In the genomic region with DNA sequence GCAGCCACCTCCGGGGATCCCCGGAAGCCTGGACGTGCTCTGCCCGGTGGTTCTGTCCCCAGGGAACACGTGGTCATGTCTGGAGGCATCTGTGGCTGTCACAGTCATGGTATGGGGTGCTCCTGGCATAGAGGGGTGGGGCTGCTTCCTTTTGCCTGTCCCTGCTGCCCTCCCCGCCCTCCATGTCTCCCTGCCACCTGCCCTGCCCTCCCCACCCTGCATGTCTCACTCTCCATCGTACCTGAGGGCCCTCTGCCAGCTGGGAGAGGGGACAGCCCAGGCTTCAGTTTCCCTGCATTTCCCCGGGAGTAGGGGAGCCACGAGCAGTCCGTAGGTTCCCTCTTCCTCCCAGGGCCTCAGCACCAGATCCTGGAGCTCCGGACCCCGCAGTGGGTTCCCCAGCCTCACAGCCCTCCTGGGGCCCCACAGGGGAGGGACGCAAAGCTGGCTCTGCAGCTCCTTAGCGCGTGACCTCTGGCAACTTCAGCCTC, we compare ENCODE assay signal across 16 cellular contexts.
DNase-seq lines count a peak whose midpoint lies in the region; ATAC-seq lines count a peak whose summit lies in the region.
"Had no signal": no experiment of that assay in that cellular context is flagged by ENCODE, and none has a peak within 500 bp of the region (broad histone marks: within the 10 kb centered on the region; RNA-seq: fewer than 3 reads in every experiment).

No MANE protein-coding gene starts in this region.

- H3K36me3 ChIP-seq in trophoblast cell (ENCODE audit: control insufficient read depth in 1 of 2, insufficient read depth in 2 of 2, low read length in 2 of 2) (no peaks in the 10 kb centered on the region), aorta (ENCODE audit: control insufficient read depth in 1 of 2, insufficient read depth in 2 of 2, low read length in 1 of 2) (no peaks in the 10 kb centered on the region)

- POLR2A ChIA-PET in T-cell (lab: Charles Lee) = no interaction called here

- H2BK12ac ChIP-seq in trophoblast cell (ENCODE audit: low read length) = peak overlapping the region; percentile 44

- no peak overlapping the region for H3K23ac ChIP-seq in trophoblast cell (ENCODE audit: low read length)

- H3K4me3 ChIP-seq in right cardiac atrium (ENCODE audit: low read length) = no peak overlapping the region
- H3K4me3 ChIP-seq in trophoblast cell (ENCODE audit: low read depth, low read length) = no peak overlapping the region
- no peak overlapping the region for H3K4me3 ChIP-seq in aorta (ENCODE audit: low read length in 2 of 2)

- no peaks in the 10 kb centered on the region for H3K36me3 Mint-ChIP-seq in T-cell
- H3K36me3 Mint-ChIP-seq: activated CD4-positive, alpha-beta memory T cell treated with anti-CD3 and anti-CD28 coated beads for 36 hours; CD14-positive monocyte; type B pancreatic cell had no signal

- no peak overlapping the region for H4K12ac ChIP-seq in trophoblast cell (ENCODE audit: low read depth, low read length)

- H3K9ac ChIP-seq in trophoblast cell (ENCODE audit: low read length) = no peak overlapping the region

- peak overlapping the region; percentile 85 for H2AK5ac ChIP-seq in trophoblast cell (ENCODE audit: low read length)

- peaks cover 5% of the 10 kb centered on the region for H3K4me1 ChIP-seq in right cardiac atrium (ENCODE audit: control insufficient read depth, insufficient read depth, low read length)
- peaks cover 12 to 14% of the 10 kb centered on the region in 2 experiments for H3K4me1 ChIP-seq in trophoblast cell (ENCODE audit: control insufficient read depth in 1 of 2, insufficient read depth in 2 of 2, low read length in 2 of 2)
- no peaks in the 10 kb centered on the region for H3K4me1 ChIP-seq in aorta (ENCODE audit: control insufficient read depth in 1 of 2, insufficient read depth in 2 of 2, low read length in 2 of 2)

- H3K4me1 Mint-ChIP-seq in T-cell = no peaks in the 10 kb centered on the region
- H3K4me1 Mint-ChIP-seq: CD14-positive monocyte had no signal

- H3K27ac ChIP-seq in right cardiac atrium (ENCODE audit: low read length) = no peak overlapping the region
- no peak overlapping the region for H3K27ac ChIP-seq in trophoblast cell (ENCODE audit: low read depth, low read length)
- H3K27ac ChIP-seq in aorta (ENCODE audit: low read depth in 1 of 2, low read length in 2 of 2) = peak overlapping the region; percentile 68 to 81

- H4K91ac ChIP-seq in trophoblast cell (ENCODE audit: low read depth, low read length) = peak overlapping the region; percentile 43

- peak overlapping the region; percentile 14 for H3K4ac ChIP-seq in trophoblast cell (ENCODE audit: low read depth, low read length)

- ATAC-seq in Right ventricle myocardium inferior (no peak), right cardiac atrium (peak in 1 of 2 donors; percentile 22), aorta (ENCODE audit: low FRiP score) (no peak), HG03045 (IDR thresholded peaks at IDR 0.05; ENCODE audit: unreplicated experiment) (no peak), T-cell (replicated peaks in 1 of 4) (no peak)

- no peak overlapping the region for H3K4me2 ChIP-seq in trophoblast cell (ENCODE audit: low read length)

- H2AFZ ChIP-seq in trophoblast cell (ENCODE audit: insufficient read depth, low read length, poor library complexity) = peak overlapping the region; percentile 27

- H3K9me3 Mint-ChIP-seq in T-cell = peaks cover 0 to 7% (median 7%) of the 10 kb centered on the region in 3 donors
- H3K9me3 Mint-ChIP-seq: activated CD4-positive, alpha-beta memory T cell treated with anti-CD3 and anti-CD28 coated beads for 36 hours; type B pancreatic cell had no signal

- CTCF ChIA-PET in T-cell (lab: Charles Lee) = no interaction called here

- H3K9me3 ChIP-seq in right cardiac atrium (ENCODE audit: control insufficient read depth, low read length) (no peaks in the 10 kb centered on the region), trophoblast cell (ENCODE audit: insufficient read depth, low read depth, low read length) (peaks cover 5% of the 10 kb centered on the region), aorta (ENCODE audit: control insufficient read depth, low read length) (no peaks in the 10 kb centered on the region)

- peak; percentile 58 for DNase-seq in Right ventricle myocardium inferior (ENCODE audit: missing footprints)
- DNase-seq in cardiac septum (ENCODE audit: low spot score) = no peak
- peak in 2 of 3 donors; percentile 53 to 67 for DNase-seq in right cardiac atrium
- DNase-seq in trophoblast cell = no peak
- DNase-seq in aorta = peak in 1 of 2 donors; percentile 67
- no peak for DNase-seq in NCI-H2107 treated with DMSO at 0.1 percent for 48 hours (lab: John Stamatoyannopoulos, UW; ENCODE audit: unreplicated experiment)
- DNase-seq in T-cell = no peak
- DNase-seq: activated CD4-positive, alpha-beta memory T cell treated with anti-CD3 and anti-CD28 coated beads for 36 hours; DND-41; naive B cell; NCI-H1694 treated with DMSO at 0.1 percent for 48 hours; NCI-H510A treated with DMSO at 0.1 percent for 48 hours; stimulated activated CD4-positive, alpha-beta T cell treated with anti-CD3 and anti-CD28 coated beads, Interleukin-1b, Interleukin-23, amount 100 ng/mL, for 48 hours had no signal

- peak overlapping the region; percentile 72 for H3K14ac ChIP-seq in trophoblast cell (ENCODE audit: low read length)

- H3K27me3 ChIP-seq in right cardiac atrium (ENCODE audit: control insufficient read depth, insufficient read depth) = no peaks in the 10 kb centered on the region
- H3K27me3 ChIP-seq in trophoblast cell (ENCODE audit: insufficient read depth, low read length) = no peaks in the 10 kb centered on the region
- no peaks in the 10 kb centered on the region for H3K27me3 ChIP-seq in aorta (ENCODE audit: control insufficient read depth in 1 of 2, insufficient read depth in 2 of 2, low read length in 1 of 2)

- H3K79me2 ChIP-seq in trophoblast cell (ENCODE audit: control insufficient read depth, insufficient read depth, low read length, poor library complexity) = no peaks in the 10 kb centered on the region

- H2BK5ac ChIP-seq in trophoblast cell (ENCODE audit: low read depth, low read length, poor library complexity) = peak overlapping the region; percentile 5

- WGBS in right cardiac atrium = 48% methylated on average over 15 of the region's 15 CpGs
- no CpG with 5 or more reads among the region's 15 CpGs for WGBS in trophoblast cell (ENCODE audit: extremely low coverage, insufficient coverage, insufficient read length)
- WGBS in aorta, 2 donors = 41 to 44% methylated on average over 15 of the region's 15 CpGs

- H3K27ac Mint-ChIP-seq in T-cell = no peak overlapping the region
- H3K27ac Mint-ChIP-seq: activated CD4-positive, alpha-beta memory T cell treated with anti-CD3 and anti-CD28 coated beads for 36 hours; naive B cell; type B pancreatic cell had no signal

- H3K27me3 Mint-ChIP-seq in T-cell = no peaks in the 10 kb centered on the region
- H3K27me3 Mint-ChIP-seq: activated CD4-positive, alpha-beta memory T cell treated with anti-CD3 and anti-CD28 coated beads for 36 hours had no signal

- peak overlapping the region; percentile 55 for H3K18ac ChIP-seq in trophoblast cell (ENCODE audit: low read length)

- peak overlapping the region; percentile 53 for H2BK120ac ChIP-seq in trophoblast cell (ENCODE audit: insufficient read depth, low read length, poor library complexity)

- no peak overlapping the region for H3K4me3 Mint-ChIP-seq in T-cell
- H3K4me3 Mint-ChIP-seq: activated CD4-positive, alpha-beta memory T cell treated with anti-CD3 and anti-CD28 coated beads for 36 hours; CD14-positive monocyte; naive B cell; type B pancreatic cell had no signal

- intact Hi-C loops in Right ventricle myocardium inferior (cut with DNase I) (no loop called here), cardiac septum (cut with DNase I) (loop anchor here (1.0 to 5.0 kb wide), 2 partner anchors 82 to 192 kb away; partner anchors contain the start of gene NFATC1), right cardiac atrium (cut with DNase I) (no loop called here), aorta (cut with DNase I) (loop anchor here (2.0 to 5.0 kb wide), 4 partner anchors 48 to 202 kb away; no protein-coding TSS in a partner anchor)

- H4K8ac ChIP-seq in trophoblast cell (ENCODE audit: low read depth, low read length) = peak overlapping the region; percentile 29

- peaks cover 4% of the 10 kb centered on the region for H3K79me1 ChIP-seq in trophoblast cell (ENCODE audit: low read length)

Comparison
In these comparisons a context has a peak if more than half of its experiments do, and no peak if none do; other contexts are left out.
1. DNase-seq: peak in Right ventricle myocardium inferior (single experiment) and right cardiac atrium (2 of 3); none in cardiac septum (single experiment), trophoblast cell (0 of 2), NCI-H2107 treated with DMSO at 0.1 percent for 48 hours (single experiment) and T-cell (0 of 34).
2. intact Hi-C loops: an anchor here in cardiac septum (1.0 to 5.0 kb wide) and aorta (2.0 to 5.0 kb wide); none called in Right ventricle myocardium inferior and right cardiac atrium.
3. H3K27ac ChIP-seq: peak in aorta (2 of 2); none in right cardiac atrium (single experiment) and trophoblast cell (single experiment).